Comparison of ENCODE assay signal across 9 cellular contexts in genomic region chr22:42179616-42180015, GRCh38. TPM values are rescaled to one million over a fixed set of nuclear protein-coding genes. Genes with fewer than 3 reads are reported as not detected.
DNase-seq lines count a peak whose midpoint lies in the region; ATAC-seq and TF ChIP-seq lines count a peak whose summit lies in the region.
"Had no signal": no experiment of that assay in that cellular context is flagged by ENCODE, and none has a peak within 500 bp of the region (broad histone marks: within the 10 kb centered on the region; RNA-seq: fewer than 3 reads in every experiment).

No MANE protein-coding gene starts in this region.

- peaks cover 52% of the 10 kb centered on the region for H3K4me1 Mint-ChIP-seq in CD8-positive, alpha-beta T cell (ENCODE audit: low read depth)
- no peaks in the 10 kb centered on the region for H3K4me1 Mint-ChIP-seq in MCF 10A (ENCODE audit: insufficient read depth, unreplicated experiment)

- H3K36me3 ChIP-seq in CD8-positive, alpha-beta T cell (ENCODE audit: insufficient read depth, low read length) = peaks cover 3% of the 10 kb centered on the region
- H3K36me3 ChIP-seq in KMS-11 (ENCODE audit: insufficient read depth) (peaks cover 4% of the 10 kb centered on the region; the same call in 1 of the 2 replicates), muscle layer of duodenum (ENCODE audit: control insufficient read depth in 1 of 2, insufficient read depth in 2 of 2, low read length in 2 of 2) (peaks cover 4% of the 10 kb centered on the region in 2 donors), HAP-1 (replicated peaks) (0 out of 2 replicates have a peak, but pooled peaks cover 3% of the 10 kb centered on the region)

- H3K4me2 ChIP-seq in KMS-11 = peak overlapping the region; percentile 46; the same call in 1 of the 2 replicates

- ATAC-seq in CD8-positive, alpha-beta T cell = no peak
- ATAC-seq: left colon had no signal

- BruUV-seq in MCF 10A (replicated peaks; lab: Mats Ljungman, UMichigan) = no TSS peak

- no peak overlapping the region for H3K9ac ChIP-seq in KMS-11

- TF ChIP-seq CTCF in CD8-positive, alpha-beta T cell (IDR thresholded peaks at IDR 0.05) = no peak
- TF ChIP-seq CTCF in KMS-11 (conservative IDR thresholded peaks at IDR 0.05; ENCODE audit: low read depth, low read length) = no peak
- no peak for TF ChIP-seq CTCF in MCF 10A (IDR thresholded peaks at IDR 0.05; ENCODE audit: unreplicated experiment)

- CTCF ChIA-PET in CD8-positive, alpha-beta T cell (lab: Charles Lee) = no interaction called here
- CTCF ChIA-PET in MCF 10A (lab: Yijun Ruan, JAX) = no interaction called here

- H3K4me3 ChIP-seq in CD8-positive, alpha-beta T cell (ENCODE audit: low read depth, low read length) = no peak overlapping the region
- H3K4me3 ChIP-seq in KMS-11 (IDR thresholded peaks at IDR 0.05; ENCODE audit: insufficient read depth, low read depth, low read length) = no peak overlapping the region
- H3K4me3 ChIP-seq in muscle layer of duodenum (ENCODE audit: low read depth in 1 of 2, low read length in 2 of 2) = no peak overlapping the region
- no peak overlapping the region for H3K4me3 ChIP-seq in HAP-1

- no peaks in the 10 kb centered on the region for H4K20me1 ChIP-seq in KMS-11 (ENCODE audit: insufficient read depth)

- POLR2A ChIA-PET in CD8-positive, alpha-beta T cell (lab: Charles Lee) = no interaction called here
- POLR2A ChIA-PET in MCF 10A (lab: Yijun Ruan, JAX) = no interaction called here

- no peaks in the 10 kb centered on the region for H3K27me3 ChIP-seq in CD8-positive, alpha-beta T cell (ENCODE audit: insufficient read depth, low read length)
- H3K27me3 ChIP-seq in KMS-11 (ENCODE audit: insufficient read depth, low read depth) = no peaks in the 10 kb centered on the region
- H3K27me3 ChIP-seq in muscle layer of duodenum (ENCODE audit: low read depth, low read length) = no peaks in the 10 kb centered on the region
- no peaks in the 10 kb centered on the region for H3K27me3 ChIP-seq in HAP-1 (ENCODE audit: low read depth)

- intact Hi-C loops in CD8-positive, alpha-beta T cell (cut with DNase I, micrococcal nuclease) = loop anchor here (5.0 kb wide), 2 partner anchors 88 to 188 kb away; no protein-coding TSS in a partner anchor
- intact Hi-C loops in MCF 10A (cut with micrococcal nuclease) = no loop called here

- H3K27me3 Mint-ChIP-seq in CD8-positive, alpha-beta T cell (ENCODE audit: low read depth) = no peaks in the 10 kb centered on the region
- H3K27me3 Mint-ChIP-seq in MCF 10A (ENCODE audit: insufficient read depth, unreplicated experiment) = no peaks in the 10 kb centered on the region

- no peaks in the 10 kb centered on the region for H3K9me3 Mint-ChIP-seq in CD8-positive, alpha-beta T cell
- H3K9me3 Mint-ChIP-seq in MCF 10A (ENCODE audit: unreplicated experiment) = no peaks in the 10 kb centered on the region

- H3K9me3 ChIP-seq in CD8-positive, alpha-beta T cell (ENCODE audit: low read length) = no peaks in the 10 kb centered on the region
- H3K9me3 ChIP-seq in muscle layer of duodenum (ENCODE audit: control insufficient read depth in 1 of 2, low read length in 2 of 2) = no peaks in the 10 kb centered on the region
- no peaks in the 10 kb centered on the region for H3K9me3 ChIP-seq in HAP-1

- H3K36me3 Mint-ChIP-seq in CD8-positive, alpha-beta T cell = peaks cover 28% of the 10 kb centered on the region
- H3K36me3 Mint-ChIP-seq in MCF 10A (ENCODE audit: insufficient read depth, unreplicated experiment) = peaks cover 46% of the 10 kb centered on the region

- DNase-seq in CD8-positive, alpha-beta T cell = no peak
- DNase-seq in MCF 10A (ENCODE audit: unreplicated experiment) = peak; percentile 64
- DNase-seq in NCI-H1048 (lab: John Stamatoyannopoulos, UW) = no peak
- DNase-seq in islet precursor cell = no peak
- no peak for DNase-seq in HAP-1 (ENCODE audit: low spot score in 2 of 2)
- no peak for DNase-seq in iPS-NIHi11 (ENCODE audit: low spot score)
- DNase-seq: left colon had no signal

- in situ Hi-C loops in HAP-1 (cut with MboI; ENCODE audit: low sequenced_read_pairs) = no loop called here

- H3K79me2 ChIP-seq in KMS-11 (ENCODE audit: insufficient read depth, low read depth) = peaks cover 38% of the 10 kb centered on the region; the same call in 1 of the 2 replicates

- no peak overlapping the region for H2AFZ ChIP-seq in KMS-11 (ENCODE audit: low read depth)

- peak overlapping the region; percentile 88 for H3K27ac Mint-ChIP-seq in CD8-positive, alpha-beta T cell
- no peak overlapping the region for H3K27ac Mint-ChIP-seq in MCF 10A (ENCODE audit: low read depth, unreplicated experiment)

- H3K4me1 ChIP-seq in CD8-positive, alpha-beta T cell (ENCODE audit: insufficient read depth, low read length) = peaks cover 26% of the 10 kb centered on the region
- H3K4me1 ChIP-seq in KMS-11 (ENCODE audit: low read depth, poor library complexity, severe bottlenecking) (peaks cover 65% of the 10 kb centered on the region), muscle layer of duodenum (ENCODE audit: control insufficient read depth in 1 of 2, insufficient read depth in 2 of 2, low read length in 2 of 2) (peaks cover 9 to 10% of the 10 kb centered on the region in 2 donors), HAP-1 (no peaks in the 10 kb centered on the region)

- no peak overlapping the region for H3K27ac ChIP-seq in CD8-positive, alpha-beta T cell (ENCODE audit: low read depth, low read length)
- H3K27ac ChIP-seq in KMS-11 (no peak overlapping the region), muscle layer of duodenum (ENCODE audit: low read length) (peak overlapping the region; percentile 39)

- no peak overlapping the region for H3K4me3 Mint-ChIP-seq in CD8-positive, alpha-beta T cell
- H3K4me3 Mint-ChIP-seq in MCF 10A (ENCODE audit: unreplicated experiment) = no peak overlapping the region

RNA-seq across cellular contexts. Expression of gene CYP2D6, which starts 49.0 kb away (rescaled TPM):
- 1 to 10 TPM; 2.8 to 3.1 TPM for total RNA-seq in CD8-positive, alpha-beta T cell
- 2.0 and 3.5 TPM in 2 replicates for total RNA-seq in MCF 10A (2022)
